Comparison of ENCODE assay signal across 28 cellular contexts in genomic region chr15:101411588-101411987, GRCh38.
"Had no signal": no experiment of that assay in that cellular context is flagged by ENCODE, and none has a peak within 500 bp of the region (broad histone marks: within the 10 kb centered on the region; RNA-seq: fewer than 3 reads in every experiment).

No MANE protein-coding gene starts in this region.

- H3K4me1 ChIP-seq: left lung, pancreas, prostate gland, suprapubic skin, tibial artery, uterus had no signal

- H3K27me3 Mint-ChIP-seq: naive B cell had no signal

- H3K9ac ChIP-seq: neural progenitor cell had no signal

- H3K36me3 ChIP-seq: left lung, neural progenitor cell, pancreas, prostate gland, suprapubic skin, thoracic aorta, tibial artery, uterus had no signal

- H2AFZ ChIP-seq: neural progenitor cell had no signal

- ATAC-seq: left colon; left lung; natural killer cell; pancreas; right cardiac atrium; sciatic nerve; stimulated activated naive B cell treated with anti-CD40 and anti-IgM and Interleukin-4, amounts not matched to agents 10 μg/mL and 1 μg/mL and 100 μg/mL, for 72 hours; stimulated activated naive CD8-positive, alpha-beta T cell treated with anti-CD3 and anti-CD28 coated beads, Interleukin-15, Interleukin-2, amounts not matched to agents 100 U/mL and 50 U/mL, for 24 hours had no signal

- DNase-seq: hippocampal formation; kidney; left colon; left lung; mesendoderm; naive B cell; natural killer cell; nephron progenitor cell; retina; right cardiac atrium; stimulated activated CD4-positive, alpha-beta T cell treated with anti-CD3 and anti-CD28 coated beads, Interleukin-12 subunit alpha, Interleukin-12 subunit beta, amount 100 ng/mL, for 4 hours; stimulated activated CD4-positive, alpha-beta T cell treated with anti-CD3 and anti-CD28 coated beads, Interleukin-15, amount 100 ng/mL, for 24 hours; stimulated activated CD4-positive, alpha-beta T cell treated with anti-CD3 and anti-CD28 coated beads, Interleukin-2, amount 100 ng/mL, for 24 hours; stimulated activated CD4-positive, alpha-beta T cell treated with anti-CD3 and anti-CD28 coated beads, Interleukin-4, amount 100 ng/mL, for 1 hour; stimulated activated naive B cell treated with anti-CD40 and anti-IgM and Interleukin-4, amounts not matched to agents 10 μg/mL and 1 μg/mL and 100 μg/mL, for 72 hours; stimulated activated naive CD8-positive, alpha-beta T cell treated with anti-CD3 and anti-CD28 coated beads, Interleukin-15, Interleukin-2, amounts not matched to agents 100 U/mL and 50 U/mL, for 24 hours; tibial artery; trophoblast cell; uterus had no signal

- H3K27me3 ChIP-seq: left lung, neural progenitor cell, pancreas, suprapubic skin, uterus had no signal

- H3K27ac Mint-ChIP-seq: mesothelial cell of epicardium; natural killer cell; nephron progenitor cell; neural progenitor cell; stimulated activated naive B cell treated with anti-CD40 and anti-IgM and Interleukin-4, amounts not matched to agents 10 μg/mL and 1 μg/mL and 100 μg/mL, for 72 hours had no signal

- H3K4me3 ChIP-seq: left lung, lung, neural progenitor cell, pancreas, prostate gland, skin epidermis, suprapubic skin, thoracic aorta, tibial artery, uterus had no signal

- H3K27ac ChIP-seq: left lung, neural progenitor cell, pancreas, prostate gland, skin epidermis, suprapubic skin, thoracic aorta, tibial artery, uterus had no signal

- H3K4me1 Mint-ChIP-seq: mesothelial cell of epicardium, natural killer cell had no signal

- H3K4me2 ChIP-seq: neural progenitor cell had no signal

- H3K4me3 Mint-ChIP-seq: mesothelial cell of epicardium; natural killer cell; nephron progenitor cell; neural progenitor cell; stimulated activated naive B cell treated with anti-CD40 and anti-IgM and Interleukin-4, amounts not matched to agents 10 μg/mL and 1 μg/mL and 100 μg/mL, for 72 hours had no signal

- H3K36me3 Mint-ChIP-seq: mesothelial cell of epicardium, natural killer cell had no signal

- H3K9me3 ChIP-seq: left lung, pancreas, prostate gland, suprapubic skin, thoracic aorta, tibial artery, uterus had no signal

- H3K9me3 Mint-ChIP-seq: natural killer cell had no signal
